Comparison of ENCODE assay signal across 13 cellular contexts in the genomic region with DNA sequence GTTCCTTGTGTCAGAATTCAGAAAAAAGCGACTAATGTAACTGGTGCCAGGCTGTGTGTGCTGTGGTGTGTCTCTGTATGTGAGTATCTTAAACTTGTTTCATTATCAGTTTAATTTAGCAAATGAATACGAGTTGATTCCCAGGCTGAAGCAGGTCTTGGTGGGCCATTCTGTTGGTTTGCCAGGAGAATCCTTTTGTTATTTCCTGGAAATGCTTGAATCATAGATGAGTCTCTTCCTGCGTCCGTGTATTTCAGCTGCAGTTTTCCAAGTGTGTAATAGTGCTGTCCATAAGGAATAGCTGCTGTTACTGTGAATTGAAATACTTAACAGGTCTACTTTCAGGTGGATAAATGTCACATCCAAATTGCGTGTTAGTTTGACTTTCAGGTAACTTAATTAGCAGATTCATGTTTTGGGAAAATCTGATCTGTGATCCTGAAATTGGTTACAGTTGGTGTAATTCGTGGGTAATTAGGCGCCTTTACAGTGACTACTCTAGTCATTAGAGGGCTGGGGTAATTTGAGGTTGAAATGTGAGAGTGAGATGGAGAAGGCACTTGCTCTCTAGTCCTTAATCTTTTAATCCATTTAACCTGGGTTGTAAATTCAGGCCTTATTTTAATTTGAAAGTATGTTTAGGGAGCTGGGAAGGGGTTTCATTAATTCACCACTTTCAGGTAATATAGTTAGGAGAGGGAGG. TPM values are rescaled to one million over a fixed set of nuclear protein-coding genes. Genes with fewer than 3 reads are reported as not detected.
DNase-seq lines count a peak whose midpoint lies in the region; ATAC-seq lines count a peak whose summit lies in the region.
"Had no signal": no experiment of that assay in that cellular context is flagged by ENCODE, and none has a peak within 500 bp of the region (broad histone marks: within the 10 kb centered on the region; RNA-seq: fewer than 3 reads in every experiment).

No MANE protein-coding gene starts in this region.

- H3K4me3 Mint-ChIP-seq in T-helper 1 cell treated with Interleukin-12 subunit alpha and Interleukin-12 subunit beta and Interleukin-4 antibody, amounts not matched to agents 30 μg/mL and 1 μg/mL, for 36 hours, result peak overlapping the region; percentile 78
- peak overlapping the region; percentile 70 for H3K4me3 Mint-ChIP-seq in central memory CD8-positive, alpha-beta T cell

- H3K9me3 Mint-ChIP-seq in T-helper 1 cell treated with Interleukin-12 subunit alpha and Interleukin-12 subunit beta and Interleukin-4 antibody, amounts not matched to agents 30 μg/mL and 1 μg/mL, for 36 hours, result no peaks in the 10 kb centered on the region
- no peaks in the 10 kb centered on the region for H3K9me3 Mint-ChIP-seq in central memory CD8-positive, alpha-beta T cell

- no peak overlapping the region for H3K27ac ChIP-seq in skeletal muscle tissue (ENCODE audit: low read depth, low read length)

- no peak for ATAC-seq in central memory CD8-positive, alpha-beta T cell (replicated peaks; ENCODE audit: extremely low read depth, poor library complexity, severe bottlenecking)
- no peak for ATAC-seq in HG02588 (IDR thresholded peaks at IDR 0.05; ENCODE audit: unreplicated experiment)
- ATAC-seq in HG02970 (IDR thresholded peaks at IDR 0.05; ENCODE audit: low FRiP score, unreplicated experiment), result no peak
- ATAC-seq: K562 had no signal

- peaks cover 20% of the 10 kb centered on the region for H3K36me3 Mint-ChIP-seq in T-helper 1 cell treated with Interleukin-12 subunit alpha and Interleukin-12 subunit beta and Interleukin-4 antibody, amounts not matched to agents 30 μg/mL and 1 μg/mL, for 36 hours (ENCODE audit: low read depth)
- peaks cover 23% of the 10 kb centered on the region for H3K36me3 Mint-ChIP-seq in central memory CD8-positive, alpha-beta T cell (ENCODE audit: insufficient read depth)

- peak overlapping the region; percentile 94 for H3K27ac Mint-ChIP-seq in T-helper 1 cell treated with Interleukin-12 subunit alpha and Interleukin-12 subunit beta and Interleukin-4 antibody, amounts not matched to agents 30 μg/mL and 1 μg/mL, for 36 hours
- H3K27ac Mint-ChIP-seq in central memory CD8-positive, alpha-beta T cell (ENCODE audit: low read depth), result peak overlapping the region; percentile 93

- no peaks in the 10 kb centered on the region for H3K27me3 ChIP-seq in skeletal muscle tissue (ENCODE audit: control insufficient read depth in 3 of 3, insufficient read depth in 3 of 3, low read length in 3 of 3)

- H3K9ac ChIP-seq in skeletal muscle tissue (ENCODE audit: low read depth in 1 of 3, low read length in 3 of 3), result peak overlapping the region in 2 of 3 donors; percentile 3 to 19

- H3K4me1 Mint-ChIP-seq in T-helper 1 cell treated with Interleukin-12 subunit alpha and Interleukin-12 subunit beta and Interleukin-4 antibody, amounts not matched to agents 30 μg/mL and 1 μg/mL, for 36 hours (ENCODE audit: low read depth), result peaks cover 68% of the 10 kb centered on the region
- H3K4me1 Mint-ChIP-seq in central memory CD8-positive, alpha-beta T cell, result peaks cover 55% of the 10 kb centered on the region

- H3K27me3 Mint-ChIP-seq in T-helper 1 cell treated with Interleukin-12 subunit alpha and Interleukin-12 subunit beta and Interleukin-4 antibody, amounts not matched to agents 30 μg/mL and 1 μg/mL, for 36 hours (ENCODE audit: low read depth), result no peaks in the 10 kb centered on the region
- H3K27me3 Mint-ChIP-seq in central memory CD8-positive, alpha-beta T cell, result no peaks in the 10 kb centered on the region

- peaks cover 54 to 66% (median 61%) of the 10 kb centered on the region in 3 donors for H3K4me1 ChIP-seq in skeletal muscle tissue (ENCODE audit: control insufficient read depth in 3 of 3, insufficient read depth in 3 of 3, low read length in 3 of 3)

- peak overlapping the region in 1 of 3 donors; percentile 19 for H3K4me3 ChIP-seq in skeletal muscle tissue (ENCODE audit: low read length in 3 of 3)
- H3K4me3 ChIP-seq: K562 had no signal

- no peaks in the 10 kb centered on the region for H3K36me3 ChIP-seq in skeletal muscle tissue (ENCODE audit: control insufficient read depth in 3 of 3, insufficient read depth in 3 of 3, low read length in 3 of 3)

- no peaks in the 10 kb centered on the region for H3K9me3 ChIP-seq in skeletal muscle tissue (ENCODE audit: control insufficient read depth in 3 of 3, low read length in 3 of 3)

- no peak for DNase-seq in T-helper 1 cell
- peak; percentile 95 for DNase-seq in NCI-H82 (lab: John Stamatoyannopoulos, UW)
- no peak for DNase-seq in central memory CD8-positive, alpha-beta T cell (ENCODE audit: low spot score in 2 of 2)
- DNase-seq in anterior cingulate cortex (lab: John Stamatoyannopoulos, UW), result no peak
- DNase-seq: ACHN; activated effector memory CD4-positive, alpha-beta T cell treated with anti-CD3 and anti-CD28 coated beads, Interleukin-2, amount 50 U/mL, for 16 hours; erythroblast; NCI-H510A had no signal

RNA-seq across cellular contexts. Expression of gene TMEM131L, which starts 23.8 kb away (rescaled TPM):
- total RNA-seq in skeletal muscle tissue, result 69.4 TPM
